Comparison of ENCODE assay signal across 22 cellular contexts in the genomic region with DNA sequence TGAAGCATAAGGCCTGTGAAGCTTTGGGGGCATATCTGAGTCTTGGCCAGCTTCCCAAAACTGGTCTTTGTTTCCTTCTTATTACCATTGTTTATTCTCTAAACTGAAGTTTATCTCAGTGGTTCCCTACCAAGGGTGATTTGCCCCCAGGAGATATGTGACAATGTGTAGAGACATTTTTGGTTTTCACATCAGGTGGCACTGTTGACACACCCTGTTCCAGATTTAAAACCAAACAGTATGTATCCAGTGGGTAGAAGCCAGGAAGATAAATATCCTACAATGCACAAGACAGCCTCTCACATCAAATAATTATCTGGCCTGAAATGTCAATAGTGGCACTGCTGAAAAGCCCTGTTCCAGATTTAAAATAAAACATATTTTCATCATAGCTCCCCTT. TPM values are rescaled to one million over a fixed set of nuclear protein-coding genes. Genes with fewer than 3 reads are reported as not detected.
"Had no signal": no experiment of that assay in that cellular context is flagged by ENCODE, and none has a peak within 500 bp of the region (broad histone marks: within the 10 kb centered on the region; RNA-seq: fewer than 3 reads in every experiment).

No MANE protein-coding gene starts in this region.

- H3K36me3 ChIP-seq: gastroesophageal sphincter, prostate gland, tibial nerve had no signal

- H3K27ac ChIP-seq: gastroesophageal sphincter, prostate gland, tibial nerve had no signal

- H3K4me2 ChIP-seq: smooth muscle cell had no signal

- H3K4me3 ChIP-seq: gastroesophageal sphincter, heart right ventricle, lung, prostate gland, smooth muscle cell, tibial nerve had no signal

- DNase-seq: activated CD4-positive, alpha-beta T cell treated with anti-CD3 and anti-CD28 coated beads, Interleukin-2, amount 10 ng/mL, durations not matched to agents 7 days and 5 days; activated CD4-positive, CD25-positive, alpha-beta regulatory T cell; activated CD8-positive, alpha-beta memory T cell treated with anti-CD3 and anti-CD28 coated beads, Interleukin-2, amount 50 U/mL, for 48 hours; activated gamma-delta T cell treated with Interleukin-2 at 50 U/mL for 16 hours; activated naive CD8-positive, alpha-beta T cell treated with anti-CD3 and anti-CD28 coated beads, Interleukin-2, amount 10 ng/mL, durations not matched to agents 7 days and 5 days; dermis blood vessel endothelial cell; effector memory CD8-positive, alpha-beta T cell; heart right ventricle; left cardiac atrium; midbrain; right cardiac atrium; stimulated activated CD4-positive, alpha-beta T cell treated with anti-CD3 and anti-CD28 coated beads, Interleukin-4, amount 100 ng/mL, for 4 hours; stimulated activated CD8-positive, alpha-beta memory T cell treated with anti-CD3 and anti-CD28 coated beads, Interleukin-4, amount 100 ng/mL, for 48 hours; stimulated activated naive CD4-positive, alpha-beta T cell treated with Interleukin-2 at 50 U/mL for 16 hours; substantia nigra had no signal

- H3K4me1 ChIP-seq: gastroesophageal sphincter, prostate gland, tibial nerve had no signal

- H3K27me3 ChIP-seq: gastroesophageal sphincter, heart right ventricle, tibial nerve had no signal

- H3K9me3 ChIP-seq: gastroesophageal sphincter, heart right ventricle, prostate gland, tibial nerve had no signal

- ATAC-seq: effector memory CD8-positive, alpha-beta T cell; gastroesophageal sphincter; left cardiac atrium; right cardiac atrium had no signal

RNA-seq across cellular contexts. Expression of gene RASSF9, which starts 22.1 kb away (rescaled TPM):
- total RNA-seq: activated CD4-positive, alpha-beta T cell treated with anti-CD3 and anti-CD28 coated beads, Interleukin-2, amount 10 ng/mL, durations not matched to agents 7 days and 5 days; activated naive CD8-positive, alpha-beta T cell treated with anti-CD3 and anti-CD28 coated beads, Interleukin-2, amount 10 ng/mL, durations not matched to agents 7 days and 5 days had no signal

RNA-seq across cellular contexts. Expression of gene NTS, which starts 60.0 kb away (rescaled TPM):
- total RNA-seq: activated CD4-positive, alpha-beta T cell treated with anti-CD3 and anti-CD28 coated beads, Interleukin-2, amount 10 ng/mL, durations not matched to agents 7 days and 5 days; activated naive CD8-positive, alpha-beta T cell treated with anti-CD3 and anti-CD28 coated beads, Interleukin-2, amount 10 ng/mL, durations not matched to agents 7 days and 5 days; epithelial cell of proximal tubule; myocyte; smooth muscle cell had no signal
- polyA plus RNA-seq: smooth muscle cell had no signal
